8 cellular contexts compared by ENCODE assay signal in genomic region chr7:16645593-16646426, GRCh38. TPM values are rescaled to one million over a fixed set of nuclear protein-coding genes. Genes with fewer than 3 reads are reported as not detected.
DNase-seq lines count a peak whose midpoint lies in the region; ATAC-seq lines count a peak whose summit lies in the region.

Gene ANKMY2 (minus strand): TSS chr7:16645754. CDS start chr7:16645573, 181 bp downstream.
Gene BZW2 (plus strand): TSS chr7:16646181. CDS start chr7:16665444, 19,263 bp downstream.

- H3K4me3 Mint-ChIP-seq in effector memory CD8-positive, alpha-beta T cell: peak within 1 kb of the TSS; percentile 93 to 99
- peak within 1 kb of the TSS; percentile 99 for H3K4me3 Mint-ChIP-seq in memory B cell

- ATAC-seq in GM21367 (IDR thresholded peaks at IDR 0.05; ENCODE audit: unreplicated experiment) (peak; percentile 97), memory B cell (ENCODE audit: low read depth) (peak; percentile 86)
- peak; percentile 85 for ATAC-seq in effector memory CD8-positive, alpha-beta T cell (replicated peaks)

- H3K27me3 Mint-ChIP-seq in effector memory CD8-positive, alpha-beta T cell: no peaks in the 10 kb centered on the region
- H3K27me3 Mint-ChIP-seq in memory B cell: no peaks in the 10 kb centered on the region

- peaks cover 19% of the 10 kb centered on the region for H3K36me3 Mint-ChIP-seq in effector memory CD8-positive, alpha-beta T cell (ENCODE audit: insufficient read depth)
- peaks cover 1% of the 10 kb centered on the region for H3K36me3 Mint-ChIP-seq in memory B cell

- peak within 1 kb of the TSS; percentile 93 to 95 for H3K27ac Mint-ChIP-seq in effector memory CD8-positive, alpha-beta T cell
- H3K27ac Mint-ChIP-seq in memory B cell: peak within 1 kb of the TSS; percentile 93

- H3K4me1 Mint-ChIP-seq in effector memory CD8-positive, alpha-beta T cell (ENCODE audit: low read depth in 2 of 2): peaks cover 42 to 55% of the 10 kb centered on the region in 2 donors
- peaks cover 41% of the 10 kb centered on the region for H3K4me1 Mint-ChIP-seq in memory B cell

- H3K9me3 Mint-ChIP-seq in effector memory CD8-positive, alpha-beta T cell: no peaks in the 10 kb centered on the region
- H3K9me3 Mint-ChIP-seq in memory B cell: no peaks in the 10 kb centered on the region

- DNase-seq in COLO668 (lab: John Stamatoyannopoulos, UW; ENCODE audit: unreplicated experiment) (peak; percentile 99), HT1080 (ENCODE audit: low read depth) (peak; percentile 93), NOMO-1 (lab: John Stamatoyannopoulos, UW; ENCODE audit: unreplicated experiment in 2 of 2) (peak; percentile 94 to 95), memory B cell (ENCODE audit: low spot score in 2 of 2) (peak; percentile 89)
- peak; percentile 69 to 91 (median 88) for DNase-seq in activated CD8-positive, alpha-beta memory T cell treated with anti-CD3 and anti-CD28 coated beads for 48 hours (ENCODE audit: low read depth in 2 of 3, low spot score in 2 of 3)
- DNase-seq in effector memory CD8-positive, alpha-beta T cell: peak; percentile 89 to 91 (median 90)
- peak; percentile 85 for DNase-seq in stimulated activated CD8-positive, alpha-beta memory T cell treated with anti-CD3 and anti-CD28 coated beads, Interleukin-12 subunit alpha, Interleukin-12 subunit beta, amount 100 ng/mL, for 1 hour (ENCODE audit: low read depth)

RNA-seq across cellular contexts. Expression of gene ANKMY2, which starts in this region (rescaled TPM):
- 17.8 and 25.4 TPM in 2 replicates for total RNA-seq in HT1080 (2014; rRNA removed; shearing (Covaris generic))
- polyA plus RNA-seq in HT1080 (2015; cell fraction: cytosol; rRNA removed): 14.7 and 17.0 TPM in 2 replicates
- 23.5 and 26.0 TPM in 2 replicates for polyA plus RNA-seq in HT1080 (2015; cell fraction: nucleus; rRNA removed)

RNA-seq across cellular contexts. Expression of gene BZW2, which starts in this region (rescaled TPM):
- total RNA-seq in HT1080 (2014; rRNA removed; shearing (Covaris generic)): 120 and 128 TPM in 2 replicates
- polyA plus RNA-seq in HT1080 (2015; cell fraction: cytosol; rRNA removed): 163 and 175 TPM in 2 replicates
- 124 and 133 TPM in 2 replicates for polyA plus RNA-seq in HT1080 (2015; cell fraction: nucleus; rRNA removed)

Comparison
In these comparisons a context has a peak if more than half of its experiments do, and no peak if none do; other contexts are left out.
1. Peak in every context shown above with its lines: DNase-seq and ATAC-seq.